Comparison of ENCODE assay signal across 8 cellular contexts in genomic region chr20:834151-834747, GRCh38. TPM values are rescaled to one million over a fixed set of nuclear protein-coding genes. Genes with fewer than 3 reads are reported as not detected.
A peak's percentile ranks its signal among the peaks of the same experiment; 100 is the strongest.
DNase-seq lines count a peak whose midpoint lies in the region; ATAC-seq and TF ChIP-seq lines count a peak whose summit lies in the region.

No MANE protein-coding gene starts in this region.

- H3K4me1 Mint-ChIP-seq in GM23338 = peaks cover 4% of the 10 kb centered on the region

- H3K36me3 ChIP-seq in GM23338 (ENCODE audit: insufficient read depth) (no peaks in the 10 kb centered on the region), SK-N-MC (ENCODE audit: insufficient read depth, low read length) (no peaks in the 10 kb centered on the region)

- no peak for TF ChIP-seq CTCF in GM23338 (conservative IDR thresholded peaks at IDR 0.05; ENCODE audit: low read depth in 2 of 2)
- TF ChIP-seq CTCF in fibroblast of villous mesenchyme (IDR thresholded peaks at IDR 0.05; ENCODE audit: insufficient read depth, low read depth, low read length) = no peak
- TF ChIP-seq CTCF in retinal pigment epithelial cell (conservative IDR thresholded peaks at IDR 0.05; ENCODE audit: low read depth, low read length) = no peak

- H3K9me2 ChIP-seq in GM23338 (ENCODE audit: insufficient read depth) = no peaks in the 10 kb centered on the region

- no peak overlapping the region for H3K27ac ChIP-seq in GM23338 (ENCODE audit: low read depth)
- no peak overlapping the region for H3K27ac ChIP-seq in SK-N-MC

- H4K20me1 ChIP-seq in GM23338 (replicated peaks; ENCODE audit: insufficient read depth) = no peaks in the 10 kb centered on the region

- H3K27ac Mint-ChIP-seq in GM23338 = no peak overlapping the region

- peaks cover 12% of the 10 kb centered on the region for H3K4me1 ChIP-seq in GM23338 (ENCODE audit: insufficient read depth)

- no peaks in the 10 kb centered on the region for H3F3A ChIP-seq in GM23338 (replicated peaks; ENCODE audit: low read depth)

- H3K4me2 ChIP-seq in GM23338 = peak overlapping the region; percentile 91

- H3K9me3 Mint-ChIP-seq in GM23338 = peaks cover 4% of the 10 kb centered on the region; the same call in 2 of the 3 replicates

- peak; percentile 31; the same call in 2 of the 3 replicates for ATAC-seq in GM23338
- no peak for ATAC-seq in GM18502 (IDR thresholded peaks at IDR 0.05; ENCODE audit: poor library complexity, unreplicated experiment)

- H2AFZ ChIP-seq in GM23338 = peak overlapping the region; percentile 97

- DNase-seq in GM23338 (ENCODE audit: low spot score) (peak; percentile 56), SK-N-MC (ENCODE audit: low read depth, low spot score) (no peak), fibroblast of villous mesenchyme (ENCODE audit: low read depth) (no peak), retinal pigment epithelial cell (ENCODE audit: low read depth) (no peak), AG08396 (ENCODE audit: low spot score) (no peak), HCEC 1CT (no peak), mesenteric fat pad (ENCODE audit: low spot score) (no peak)

- no peaks in the 10 kb centered on the region for H3K9me3 ChIP-seq in SK-N-MC (ENCODE audit: low read depth, low read length)

- H3K27me3 Mint-ChIP-seq in GM23338 (ENCODE audit: insufficient read depth, low read depth, poor library complexity) = peaks cover 15% of the 10 kb centered on the region

- peak overlapping the region; percentile 85 for H3K9ac ChIP-seq in SK-N-MC (ENCODE audit: insufficient read length)

- H3K4me3 Mint-ChIP-seq in GM23338 = peak overlapping the region; percentile 79

- H3K79me2 ChIP-seq in GM23338 (replicated peaks; ENCODE audit: insufficient read depth) = no peaks in the 10 kb centered on the region

- H3K4me3 ChIP-seq in GM23338 (peak overlapping the region; percentile 77), SK-N-MC (peak overlapping the region; percentile 90), fibroblast of villous mesenchyme (ENCODE audit: low read depth, low read length) (peak overlapping the region; percentile 91), retinal pigment epithelial cell (ENCODE audit: low read length) (peak overlapping the region; percentile 75)

- peaks cover 16% of the 10 kb centered on the region for H3K27me3 ChIP-seq in GM23338 (ENCODE audit: insufficient read depth)

- H3K36me3 Mint-ChIP-seq in GM23338 (ENCODE audit: low read depth) = no peaks in the 10 kb centered on the region; the same call in 2 of the 3 replicates

TF ChIP-seq in GM23338, 12 proteins besides CTCF, POLR2A, EP300 and RAD21:
- TF ChIP-seq ZNF462 (CRISPR knock-in tag; IDR thresholded peaks at IDR 0.05) = no peak
- no peak for TF ChIP-seq STAT1 (IDR thresholded peaks at IDR 0.05; ENCODE audit: unreplicated experiment)
- no peak for TF ChIP-seq EZH2phosphoT487 (IDR thresholded peaks at IDR 0.05; ENCODE audit: unreplicated experiment)
- TF ChIP-seq POLR2AphosphoS5 (IDR thresholded peaks at IDR 0.05; ENCODE audit: low read depth) = no peak
- TF ChIP-seq CREB1 (CRISPR knock-in tag; IDR thresholded peaks at IDR 0.05; ENCODE audit: low read depth) = no peak
- peak; percentile 39 for TF ChIP-seq EZH2 (IDR thresholded peaks at IDR 0.05; ENCODE audit: low read depth, unreplicated experiment)

RNA-seq across cellular contexts. Expression of gene FAM110A, which starts 0.7 kb away (rescaled TPM):
- total RNA-seq in GM23338 (2014; rRNA removed; shearing (Covaris generic)) = 13.7 and 15.0 TPM in 2 replicates
- polyA plus RNA-seq in GM23338 (2016; fragmentation: Nextera tagmentation; extraction: Ambion mirVana) = 9.9 and 10.7 TPM in 2 replicates
- total RNA-seq in fibroblast of villous mesenchyme = 4.2 and 5.2 TPM in 2 replicates
- 3.7 TPM for total RNA-seq in mesenteric fat pad
